Comparison of ENCODE assay signal across 1 cellular context in genomic region chr14:49909016-49909415, GRCh38.
TF ChIP-seq lines count a peak whose summit lies in the region.

No MANE protein-coding gene starts in this region.

TF ChIP-seq in HepG2, 621 proteins besides CTCF, POLR2A, EP300 and RAD21:
- no peak for TF ChIP-seq RFX5 (IDR thresholded peaks at IDR 0.05; ENCODE audit: low read depth, low read length)
- TF ChIP-seq, protein P1, sequence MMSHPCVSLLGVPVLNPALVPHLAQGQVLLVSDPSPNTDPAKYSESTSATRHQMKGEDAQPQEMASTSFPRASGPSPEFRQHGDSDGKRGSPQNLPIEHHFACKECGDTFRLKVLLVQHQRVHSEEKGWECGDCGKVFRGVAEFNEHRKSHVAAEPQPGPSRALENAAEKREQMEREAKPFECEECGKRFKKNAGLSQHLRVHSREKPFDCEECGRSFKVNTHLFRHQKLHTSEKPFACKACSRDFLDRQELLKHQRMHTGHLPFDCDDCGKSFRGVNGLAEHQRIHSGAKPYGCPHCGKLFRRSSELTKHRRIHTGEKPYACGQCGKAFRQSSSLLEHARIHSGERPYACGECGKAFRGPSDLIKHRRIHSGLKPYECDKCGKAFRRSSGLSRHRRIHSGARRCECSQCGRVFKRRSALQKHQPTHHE (CRISPR knock-in tag; IDR thresholded peaks at IDR 0.05; ENCODE audit: borderline replicate concordance): no peak
- TF ChIP-seq ARNTL (CRISPR knock-in tag; IDR thresholded peaks at IDR 0.05): no peak
- TF ChIP-seq, protein P2, sequence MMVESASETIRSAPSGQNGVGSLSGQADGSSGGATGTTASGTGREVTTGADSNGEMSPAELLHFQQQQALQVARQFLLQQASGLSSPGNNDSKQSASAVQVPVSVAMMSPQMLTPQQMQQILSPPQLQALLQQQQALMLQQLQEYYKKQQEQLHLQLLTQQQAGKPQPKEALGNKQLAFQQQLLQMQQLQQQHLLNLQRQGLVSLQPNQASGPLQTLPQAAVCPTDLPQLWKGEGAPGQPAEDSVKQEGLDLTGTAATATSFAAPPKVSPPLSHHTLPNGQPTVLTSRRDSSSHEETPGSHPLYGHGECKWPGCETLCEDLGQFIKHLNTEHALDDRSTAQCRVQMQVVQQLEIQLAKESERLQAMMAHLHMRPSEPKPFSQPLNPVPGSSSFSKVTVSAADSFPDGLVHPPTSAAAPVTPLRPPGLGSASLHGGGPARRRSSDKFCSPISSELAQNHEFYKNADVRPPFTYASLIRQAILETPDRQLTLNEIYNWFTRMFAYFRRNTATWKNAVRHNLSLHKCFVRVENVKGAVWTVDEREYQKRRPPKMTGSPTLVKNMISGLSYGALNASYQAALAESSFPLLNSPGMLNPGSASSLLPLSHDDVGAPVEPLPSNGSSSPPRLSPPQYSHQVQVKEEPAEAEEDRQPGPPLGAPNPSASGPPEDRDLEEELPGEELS (CRISPR knock-in tag; IDR thresholded peaks at IDR 0.05): no peak
- TF ChIP-seq, protein P3, sequence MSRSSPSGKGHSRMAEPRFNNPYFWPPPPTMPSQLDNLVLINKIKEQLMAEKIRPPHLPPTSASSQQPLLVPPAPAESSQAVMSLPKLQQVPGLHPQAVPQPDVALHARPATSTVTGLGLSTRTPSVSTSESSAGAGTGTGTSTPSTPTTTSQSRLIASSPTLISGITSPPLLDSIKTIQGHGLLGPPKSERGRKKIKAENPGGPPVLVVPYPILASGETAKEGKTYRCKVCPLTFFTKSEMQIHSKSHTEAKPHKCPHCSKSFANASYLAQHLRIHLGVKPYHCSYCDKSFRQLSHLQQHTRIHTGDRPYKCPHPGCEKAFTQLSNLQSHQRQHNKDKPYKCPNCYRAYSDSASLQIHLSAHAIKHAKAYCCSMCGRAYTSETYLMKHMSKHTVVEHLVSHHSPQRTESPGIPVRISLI (CRISPR knock-in tag; IDR thresholded peaks at IDR 0.05; ENCODE audit: borderline replicate concordance): no peak
- no peak for TF ChIP-seq SCMH1 (CRISPR knock-in tag; IDR thresholded peaks at IDR 0.05; ENCODE audit: borderline replicate concordance)
- no peak for TF ChIP-seq ZNF232 (CRISPR knock-in tag; IDR thresholded peaks at IDR 0.05; ENCODE audit: borderline replicate concordance)
- no peak for TF ChIP-seq MYC (CRISPR knock-in tag; IDR thresholded peaks at IDR 0.05; ENCODE audit: borderline replicate concordance)
- TF ChIP-seq ZBTB2 (CRISPR knock-in tag; IDR thresholded peaks at IDR 0.05; ENCODE audit: low read depth): no peak
- no peak for TF ChIP-seq RFX1 (IDR thresholded peaks at IDR 0.05)
- TF ChIP-seq TCF12 (IDR thresholded peaks at IDR 0.05): no peak
- no peak for TF ChIP-seq TCF12 (CRISPR knock-in tag; IDR thresholded peaks at IDR 0.05)
- no peak for TF ChIP-seq POLR2AphosphoS5 (IDR thresholded peaks at IDR 0.05; ENCODE audit: low read depth, low read length)
- no peak for TF ChIP-seq ZNF496 (CRISPR knock-in tag; IDR thresholded peaks at IDR 0.05; ENCODE audit: insufficient replicate concordance)
- TF ChIP-seq, protein P4, sequence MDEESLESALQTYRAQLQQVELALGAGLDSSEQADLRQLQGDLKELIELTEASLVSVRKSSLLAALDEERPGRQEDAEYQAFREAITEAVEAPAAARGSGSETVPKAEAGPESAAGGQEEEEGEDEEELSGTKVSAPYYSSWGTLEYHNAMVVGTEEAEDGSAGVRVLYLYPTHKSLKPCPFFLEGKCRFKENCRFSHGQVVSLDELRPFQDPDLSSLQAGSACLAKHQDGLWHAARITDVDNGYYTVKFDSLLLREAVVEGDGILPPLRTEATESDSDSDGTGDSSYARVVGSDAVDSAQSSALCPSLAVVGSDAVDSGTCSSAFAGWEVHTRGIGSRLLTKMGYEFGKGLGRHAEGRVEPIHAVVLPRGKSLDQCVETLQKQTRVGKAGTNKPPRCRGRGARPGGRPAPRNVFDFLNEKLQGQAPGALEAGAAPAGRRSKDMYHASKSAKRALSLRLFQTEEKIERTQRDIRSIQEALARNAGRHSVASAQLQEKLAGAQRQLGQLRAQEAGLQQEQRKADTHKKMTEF (CRISPR knock-in tag; IDR thresholded peaks at IDR 0.05): no peak
- no peak for TF ChIP-seq KDM6A (CRISPR knock-in tag; IDR thresholded peaks at IDR 0.05; ENCODE audit: low read depth)
- TF ChIP-seq, protein P5, sequence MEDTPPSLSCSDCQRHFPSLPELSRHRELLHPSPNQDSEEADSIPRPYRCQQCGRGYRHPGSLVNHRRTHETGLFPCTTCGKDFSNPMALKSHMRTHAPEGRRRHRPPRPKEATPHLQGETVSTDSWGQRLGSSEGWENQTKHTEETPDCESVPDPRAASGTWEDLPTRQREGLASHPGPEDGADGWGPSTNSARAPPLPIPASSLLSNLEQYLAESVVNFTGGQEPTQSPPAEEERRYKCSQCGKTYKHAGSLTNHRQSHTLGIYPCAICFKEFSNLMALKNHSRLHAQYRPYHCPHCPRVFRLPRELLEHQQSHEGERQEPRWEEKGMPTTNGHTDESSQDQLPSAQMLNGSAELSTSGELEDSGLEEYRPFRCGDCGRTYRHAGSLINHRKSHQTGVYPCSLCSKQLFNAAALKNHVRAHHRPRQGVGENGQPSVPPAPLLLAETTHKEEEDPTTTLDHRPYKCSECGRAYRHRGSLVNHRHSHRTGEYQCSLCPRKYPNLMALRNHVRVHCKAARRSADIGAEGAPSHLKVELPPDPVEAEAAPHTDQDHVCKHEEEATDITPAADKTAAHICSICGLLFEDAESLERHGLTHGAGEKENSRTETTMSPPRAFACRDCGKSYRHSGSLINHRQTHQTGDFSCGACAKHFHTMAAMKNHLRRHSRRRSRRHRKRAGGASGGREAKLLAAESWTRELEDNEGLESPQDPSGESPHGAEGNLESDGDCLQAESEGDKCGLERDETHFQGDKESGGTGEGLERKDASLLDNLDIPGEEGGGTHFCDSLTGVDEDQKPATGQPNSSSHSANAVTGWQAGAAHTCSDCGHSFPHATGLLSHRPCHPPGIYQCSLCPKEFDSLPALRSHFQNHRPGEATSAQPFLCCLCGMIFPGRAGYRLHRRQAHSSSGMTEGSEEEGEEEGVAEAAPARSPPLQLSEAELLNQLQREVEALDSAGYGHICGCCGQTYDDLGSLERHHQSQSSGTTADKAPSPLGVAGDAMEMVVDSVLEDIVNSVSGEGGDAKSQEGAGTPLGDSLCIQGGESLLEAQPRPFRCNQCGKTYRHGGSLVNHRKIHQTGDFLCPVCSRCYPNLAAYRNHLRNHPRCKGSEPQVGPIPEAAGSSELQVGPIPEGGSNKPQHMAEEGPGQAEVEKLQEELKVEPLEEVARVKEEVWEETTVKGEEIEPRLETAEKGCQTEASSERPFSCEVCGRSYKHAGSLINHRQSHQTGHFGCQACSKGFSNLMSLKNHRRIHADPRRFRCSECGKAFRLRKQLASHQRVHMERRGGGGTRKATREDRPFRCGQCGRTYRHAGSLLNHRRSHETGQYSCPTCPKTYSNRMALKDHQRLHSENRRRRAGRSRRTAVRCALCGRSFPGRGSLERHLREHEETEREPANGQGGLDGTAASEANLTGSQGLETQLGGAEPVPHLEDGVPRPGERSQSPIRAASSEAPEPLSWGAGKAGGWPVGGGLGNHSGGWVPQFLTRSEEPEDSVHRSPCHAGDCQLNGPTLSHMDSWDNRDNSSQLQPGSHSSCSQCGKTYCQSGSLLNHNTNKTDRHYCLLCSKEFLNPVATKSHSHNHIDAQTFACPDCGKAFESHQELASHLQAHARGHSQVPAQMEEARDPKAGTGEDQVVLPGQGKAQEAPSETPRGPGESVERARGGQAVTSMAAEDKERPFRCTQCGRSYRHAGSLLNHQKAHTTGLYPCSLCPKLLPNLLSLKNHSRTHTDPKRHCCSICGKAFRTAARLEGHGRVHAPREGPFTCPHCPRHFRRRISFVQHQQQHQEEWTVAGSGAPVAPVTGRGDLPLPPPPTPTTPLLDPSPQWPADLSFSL (CRISPR knock-in tag; IDR thresholded peaks at IDR 0.05): no peak
- TF ChIP-seq MED13 (CRISPR knock-in tag; IDR thresholded peaks at IDR 0.05): no peak
